Comparison of ENCODE assay signal across 8 cellular contexts in genomic region chr9:129823934-129824601, GRCh38. TPM values are rescaled to one million over a fixed set of nuclear protein-coding genes. Genes with fewer than 3 reads are reported as not detected.
DNase-seq lines count a peak whose midpoint lies in the region; ATAC-seq, FAIRE-seq and TF ChIP-seq lines count a peak whose summit lies in the region.

A gene with protein sequence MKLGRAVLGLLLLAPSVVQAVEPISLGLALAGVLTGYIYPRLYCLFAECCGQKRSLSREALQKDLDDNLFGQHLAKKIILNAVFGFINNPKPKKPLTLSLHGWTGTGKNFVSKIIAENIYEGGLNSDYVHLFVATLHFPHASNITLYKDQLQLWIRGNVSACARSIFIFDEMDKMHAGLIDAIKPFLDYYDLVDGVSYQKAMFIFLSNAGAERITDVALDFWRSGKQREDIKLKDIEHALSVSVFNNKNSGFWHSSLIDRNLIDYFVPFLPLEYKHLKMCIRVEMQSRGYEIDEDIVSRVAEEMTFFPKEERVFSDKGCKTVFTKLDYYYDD (minus strand): TSS chr9:129824136. CDS start chr9:129824085, 51 bp downstream.

- H3K27me3 ChIP-seq in prostate gland (replicated peaks; ENCODE audit: insufficient read depth) = no peaks in the 10 kb centered on the region

- peaks cover 17% of the 10 kb centered on the region for H3K36me3 Mint-ChIP-seq in T-helper 1 cell treated with Interleukin-12 subunit alpha and Interleukin-12 subunit beta and Interleukin-4 antibody, amounts not matched to agents 30 μg/mL and 1 μg/mL, for 36 hours (ENCODE audit: low read depth)

- no peaks in the 10 kb centered on the region for H3K9me3 ChIP-seq in prostate gland

- TF ChIP-seq POLR2A in GM12891 (IDR thresholded peaks at IDR 0.05; ENCODE audit: low read depth, low read length) (peak; percentile 85), prostate gland (IDR thresholded peaks at IDR 0.05) (peak; percentile 46)

- H3K27me3 Mint-ChIP-seq in T-helper 1 cell treated with Interleukin-12 subunit alpha and Interleukin-12 subunit beta and Interleukin-4 antibody, amounts not matched to agents 30 μg/mL and 1 μg/mL, for 36 hours (ENCODE audit: low read depth) = no peaks in the 10 kb centered on the region

- peak in 1 of 4 experiments; percentile 23 for TF ChIP-seq CTCF in prostate gland (IDR thresholded peaks at IDR 0.05)

- ATAC-seq in HG02852 (IDR thresholded peaks at IDR 0.05; ENCODE audit: unreplicated experiment) = peak; percentile 94
- ATAC-seq in left ventricle myocardium superior = peak; percentile 97

- 7% methylated on average over 36 of the region's 47 CpGs for WGBS in prostate gland
- WGBS in urinary bladder = 5% methylated on average over 47 of the region's 47 CpGs

- DNase-seq in GM12891 (ENCODE audit: insufficient read length, low spot score) (peak; percentile 86), NCI-H1694 (lab: John Stamatoyannopoulos, UW) (peak; percentile 89), amygdala (lab: John Stamatoyannopoulos, UW) (peak; percentile 46 to 96 (median 88)), left ventricle myocardium superior (peak; percentile 97), prostate gland (ENCODE audit: low spot score) (peak; percentile 95)

- peak within 1 kb of the TSS; percentile 85 for H3K4me3 Mint-ChIP-seq in T-helper 1 cell treated with Interleukin-12 subunit alpha and Interleukin-12 subunit beta and Interleukin-4 antibody, amounts not matched to agents 30 μg/mL and 1 μg/mL, for 36 hours

- H3K4me1 ChIP-seq in prostate gland (replicated peaks) (no peaks in the 10 kb centered on the region), urinary bladder (ENCODE audit: insufficient read depth) (no peaks in the 10 kb centered on the region)

- peak; percentile 87 for FAIRE-seq in GM12891 (lab: Jason Lieb, UNC)

- H3K4me3 ChIP-seq in prostate gland (peak within 1 kb of the TSS; percentile 70 to 74), urinary bladder (ENCODE audit: low read depth, low read length) (peak within 1 kb of the TSS; percentile 86)

- peak within 1 kb of the TSS; percentile 82 for H3K27ac Mint-ChIP-seq in T-helper 1 cell treated with Interleukin-12 subunit alpha and Interleukin-12 subunit beta and Interleukin-4 antibody, amounts not matched to agents 30 μg/mL and 1 μg/mL, for 36 hours

- intact Hi-C loops in left ventricle myocardium superior (cut with micrococcal nuclease) = no loop called here
- intact Hi-C loops in prostate gland (cut with DNase I) = no loop called here

- H3K27ac ChIP-seq in prostate gland = peak within 1 kb of the TSS; percentile 69 to 79
- H3K27ac ChIP-seq in urinary bladder (ENCODE audit: low read depth) = no peak within 1 kb of the TSS

- H3K9me3 Mint-ChIP-seq in T-helper 1 cell treated with Interleukin-12 subunit alpha and Interleukin-12 subunit beta and Interleukin-4 antibody, amounts not matched to agents 30 μg/mL and 1 μg/mL, for 36 hours = no peaks in the 10 kb centered on the region

- H3K36me3 ChIP-seq in prostate gland = peaks cover 7 to 12% of the 10 kb centered on the region in 2 donors
- peaks cover 3% of the 10 kb centered on the region for H3K36me3 ChIP-seq in urinary bladder (ENCODE audit: insufficient read depth)

- H3K4me1 Mint-ChIP-seq in T-helper 1 cell treated with Interleukin-12 subunit alpha and Interleukin-12 subunit beta and Interleukin-4 antibody, amounts not matched to agents 30 μg/mL and 1 μg/mL, for 36 hours (ENCODE audit: low read depth) = peaks cover 11% of the 10 kb centered on the region

TF ChIP-seq in GM12891, 5 proteins besides CTCF, POLR2A, EP300 and RAD21:
- TF ChIP-seq POLR2AphosphoS5 (IDR thresholded peaks at IDR 0.05; ENCODE audit: low read depth, low read length) = peak; percentile 76
- peak; percentile 84 for TF ChIP-seq TAF1 (IDR thresholded peaks at IDR 0.05; ENCODE audit: low read depth, low read length)
- TF ChIP-seq SPI1 (IDR thresholded peaks at IDR 0.05; ENCODE audit: low read depth, low read length) = no peak
- 0 out of 2 replicates have a peak, but pooled peaks have one; percentile 12 for TF ChIP-seq POU2F2 (IDR thresholded peaks at IDR 0.05; ENCODE audit: low read depth, low read length)
- TF ChIP-seq PAX5 (IDR thresholded peaks at IDR 0.05; ENCODE audit: insufficient read depth, low read length, severe bottlenecking) = no peak
TF ChIP-seq in GM12891: peak in this region for 3.

RNA-seq across cellular contexts. Expression of the gene that starts here (rescaled TPM):
- 27.1 TPM for polyA plus RNA-seq in GM12891 (2012; ENCODE audit: low read depth, missing spikeins)
- total RNA-seq in left ventricle myocardium superior (11.7 TPM), prostate gland (10 to 100 TPM; 37.1 to 41.2 TPM), urinary bladder (20.5 TPM)
- 36.7 TPM for polyA plus RNA-seq in urinary bladder
